16 cellular contexts compared by ENCODE assay signal in genomic region chr2:61157371-61158003, GRCh38.
"Had no signal": no experiment of that assay in that cellular context is flagged by ENCODE, and none has a peak within 500 bp of the region (broad histone marks: within the 10 kb centered on the region; RNA-seq: fewer than 3 reads in every experiment).

No MANE protein-coding gene starts in this region.

- H3K36me3 ChIP-seq: thyroid gland had no signal

- ATAC-seq: activated naive CD8-positive, alpha-beta T cell treated with anti-CD3 and anti-CD28 coated beads, Interleukin-2, amount 50 U/mL, for 24 hours; heart right ventricle; left lung had no signal

- H3K27me3 ChIP-seq: heart right ventricle, left lung, thyroid gland had no signal

- H3K4me1 ChIP-seq: left lung, thyroid gland had no signal

- H3K4me1 Mint-ChIP-seq: activated naive CD8-positive, alpha-beta T cell treated with anti-CD3 and anti-CD28 coated beads, Interleukin-2, amount 50 U/mL, for 24 hours; nephron had no signal

- H3K27ac ChIP-seq: heart right ventricle, left lung, thyroid gland had no signal

- DNase-seq: activated effector memory CD4-positive, alpha-beta T cell treated with anti-CD3 and anti-CD28 coated beads, Interleukin-2, amount 50 U/mL, for 16 hours; activated naive CD4-positive, alpha-beta T cell treated with anti-CD3 and anti-CD28 coated beads, Interleukin-2, amount 50 U/mL, for 16 hours; activated naive CD8-positive, alpha-beta T cell treated with anti-CD3 and anti-CD28 coated beads, Interleukin-2, amount 50 U/mL, for 24 hours; cortex of kidney; erythroblast; foreskin fibroblast; heart right ventricle; left lung; mammary epithelial cell; posterior cingulate gyrus; stimulated activated CD4-positive, alpha-beta T cell treated with anti-CD3 and anti-CD28 coated beads, Interleukin-4, amount 100 ng/mL, for 1 hour; substantia nigra; T-helper 1 cell; thyroid gland had no signal

- H3K4me3 Mint-ChIP-seq: activated naive CD8-positive, alpha-beta T cell treated with anti-CD3 and anti-CD28 coated beads, Interleukin-2, amount 50 U/mL, for 24 hours; nephron; stimulated activated naive CD8-positive, alpha-beta T cell treated with anti-CD3 and anti-CD28 coated beads, Interleukin-15, Interleukin-2, amounts not matched to agents 100 ng/mL and 50 ng/mL, for 24 hours had no signal

- H3K27ac Mint-ChIP-seq: activated naive CD8-positive, alpha-beta T cell treated with anti-CD3 and anti-CD28 coated beads, Interleukin-2, amount 50 U/mL, for 24 hours; stimulated activated naive CD8-positive, alpha-beta T cell treated with anti-CD3 and anti-CD28 coated beads, Interleukin-15, Interleukin-2, amounts not matched to agents 100 ng/mL and 50 ng/mL, for 24 hours had no signal

- H3K9me3 ChIP-seq: thyroid gland had no signal

- H3K27me3 Mint-ChIP-seq: activated naive CD8-positive, alpha-beta T cell treated with anti-CD3 and anti-CD28 coated beads, Interleukin-2, amount 50 U/mL, for 24 hours; stimulated activated naive CD8-positive, alpha-beta T cell treated with anti-CD3 and anti-CD28 coated beads, Interleukin-15, Interleukin-2, amounts not matched to agents 100 ng/mL and 50 ng/mL, for 24 hours had no signal

- H3K4me3 ChIP-seq: heart right ventricle, left lung, thyroid gland had no signal

- H3K9me3 Mint-ChIP-seq: activated naive CD8-positive, alpha-beta T cell treated with anti-CD3 and anti-CD28 coated beads, Interleukin-2, amount 50 U/mL, for 24 hours; stimulated activated naive CD8-positive, alpha-beta T cell treated with anti-CD3 and anti-CD28 coated beads, Interleukin-15, Interleukin-2, amounts not matched to agents 100 ng/mL and 50 ng/mL, for 24 hours had no signal
